13 cellular contexts compared by ENCODE assay signal in genomic region chr3:30232142-30232541, GRCh38.
DNase-seq lines count a peak whose midpoint lies in the region; ATAC-seq and TF ChIP-seq lines count a peak whose summit lies in the region.
"Had no signal": no experiment of that assay in that cellular context is flagged by ENCODE, and none has a peak within 500 bp of the region (broad histone marks: within the 10 kb centered on the region; RNA-seq: fewer than 3 reads in every experiment).

No MANE protein-coding gene starts in this region.

- CTCF ChIA-PET in CD8-positive, alpha-beta T cell (lab: Charles Lee) = no interaction called here

- TF ChIP-seq POLR2A in vagina (IDR thresholded peaks at IDR 0.05) = no peak
- no peak for TF ChIP-seq POLR2A in adrenal gland (IDR thresholded peaks at IDR 0.05)

- no peak overlapping the region for H3K27ac ChIP-seq in mesenchymal stem cell (ENCODE audit: low read length, poor library complexity, severe bottlenecking)
- H3K27ac ChIP-seq in vagina = peak overlapping the region; percentile 65
- H3K27ac ChIP-seq in CD8-positive, alpha-beta T cell (ENCODE audit: low read depth, low read length) = no peak overlapping the region
- H3K27ac ChIP-seq in adrenal gland = peak overlapping the region in 1 of 5 donors; percentile 41

- H2BK120ac ChIP-seq in mesenchymal stem cell (ENCODE audit: low read depth, low read length) = no peak overlapping the region

- H3K9me3 ChIP-seq in mesenchymal stem cell (ENCODE audit: control insufficient read depth, low read length) = no peaks in the 10 kb centered on the region
- no peaks in the 10 kb centered on the region for H3K9me3 ChIP-seq in vagina
- no peaks in the 10 kb centered on the region for H3K9me3 ChIP-seq in CD8-positive, alpha-beta T cell (ENCODE audit: low read length)
- H3K9me3 ChIP-seq in adrenal gland (replicated peaks in 1 of 3) = no peaks in the 10 kb centered on the region
- H3K9me3 ChIP-seq: Peyer's patch had no signal

- H3K36me3 Mint-ChIP-seq in CD8-positive, alpha-beta T cell = no peaks in the 10 kb centered on the region
- H3K36me3 Mint-ChIP-seq: activated naive CD8-positive, alpha-beta T cell had no signal

- no peaks in the 10 kb centered on the region for H3K4me1 ChIP-seq in mesenchymal stem cell (ENCODE audit: control insufficient read depth, insufficient read depth, low read depth, low read length)
- H3K4me1 ChIP-seq in vagina = peaks cover 27% of the 10 kb centered on the region
- H3K4me1 ChIP-seq in CD8-positive, alpha-beta T cell (ENCODE audit: insufficient read depth, low read length) = no peaks in the 10 kb centered on the region
- peaks cover 0 to 21% of the 10 kb centered on the region in 2 donors for H3K4me1 ChIP-seq in adrenal gland (replicated peaks in 1 of 2)
- H3K4me1 ChIP-seq: Peyer's patch had no signal

- no peaks in the 10 kb centered on the region for H3K27me3 Mint-ChIP-seq in CD8-positive, alpha-beta T cell (ENCODE audit: low read depth)
- H3K27me3 Mint-ChIP-seq: activated naive CD8-positive, alpha-beta T cell had no signal

- H4K8ac ChIP-seq in mesenchymal stem cell (ENCODE audit: low read length) = no peak overlapping the region

- no peak overlapping the region for H2AFZ ChIP-seq in mesenchymal stem cell (ENCODE audit: low read depth, low read length)

- H3K4me3 ChIP-seq in mesenchymal stem cell (ENCODE audit: insufficient read depth in 1 of 2, low read depth in 1 of 2, low read length in 2 of 2) (peak overlapping the region in 1 of 2 experiments; percentile 50), vagina (no peak overlapping the region), adrenal gland (no peak overlapping the region)
- H3K4me3 ChIP-seq in CD8-positive, alpha-beta T cell (ENCODE audit: low read depth, low read length) = no peak overlapping the region
- H3K4me3 ChIP-seq: Peyer's patch had no signal

- H2BK15ac ChIP-seq in mesenchymal stem cell (ENCODE audit: low read depth, poor library complexity, severe bottlenecking) = no peak overlapping the region

- H3K27me3 ChIP-seq in mesenchymal stem cell (ENCODE audit: control insufficient read depth in 1 of 2, insufficient read depth in 1 of 2, low read length in 2 of 2) = no peaks in the 10 kb centered on the region
- H3K27me3 ChIP-seq in vagina = no peaks in the 10 kb centered on the region
- H3K27me3 ChIP-seq in CD8-positive, alpha-beta T cell (ENCODE audit: insufficient read depth, low read length) = no peaks in the 10 kb centered on the region
- H3K27me3 ChIP-seq in adrenal gland = no peaks in the 10 kb centered on the region
- H3K27me3 ChIP-seq: Peyer's patch had no signal

- H2BK5ac ChIP-seq in mesenchymal stem cell (ENCODE audit: low read depth, low read length, poor library complexity, severe bottlenecking) = no peak overlapping the region

- H2AK5ac ChIP-seq in mesenchymal stem cell (ENCODE audit: low read length, severe bottlenecking) = no peak overlapping the region

- no peak overlapping the region for H4K91ac ChIP-seq in mesenchymal stem cell (ENCODE audit: low read length)

- no peak overlapping the region for H3K4me3 Mint-ChIP-seq in CD8-positive, alpha-beta T cell
- H3K4me3 Mint-ChIP-seq: activated naive CD8-positive, alpha-beta T cell had no signal

- no peak overlapping the region for H3K23ac ChIP-seq in mesenchymal stem cell (ENCODE audit: low read length in 2 of 2)

- no peak overlapping the region for H3K4me2 ChIP-seq in mesenchymal stem cell (ENCODE audit: low read length, poor library complexity, severe bottlenecking)

- no peaks in the 10 kb centered on the region for H3K79me1 ChIP-seq in mesenchymal stem cell (replicated peaks; ENCODE audit: low read length, poor library complexity, severe bottlenecking)

- peak overlapping the region; percentile 7 to 19 for H3K18ac ChIP-seq in mesenchymal stem cell (ENCODE audit: low read depth in 1 of 2, low read length in 2 of 2)

- peak overlapping the region in 1 of 2 experiments; percentile 58 for H3K4ac ChIP-seq in mesenchymal stem cell (ENCODE audit: low read depth in 1 of 2, low read length in 2 of 2)

- H3K9ac ChIP-seq in mesenchymal stem cell (ENCODE audit: low read length) = peak overlapping the region; percentile 71

- H3K36me3 ChIP-seq in mesenchymal stem cell (ENCODE audit: control insufficient read depth in 1 of 2, insufficient read depth in 2 of 2, low read depth in 1 of 2, low read length in 2 of 2) = no peaks in the 10 kb centered on the region
- no peaks in the 10 kb centered on the region for H3K36me3 ChIP-seq in vagina
- H3K36me3 ChIP-seq in CD8-positive, alpha-beta T cell (ENCODE audit: insufficient read depth, low read length) = no peaks in the 10 kb centered on the region
- H3K36me3 ChIP-seq in adrenal gland (replicated peaks in 1 of 2) = no peaks in the 10 kb centered on the region
- H3K36me3 ChIP-seq: Peyer's patch had no signal

- intact Hi-C loops in Right ventricle myocardium inferior (cut with DNase I) = loop anchor here (5.0 kb wide), 1 partner anchor 55 kb away; no protein-coding TSS in a partner anchor
- intact Hi-C loops in cardiac septum (cut with DNase I) = loop anchor here (2.0 to 10.0 kb wide), 3 partner anchors 55 to 373 kb away; partner anchors contain the start of gene TGFBR2
- intact Hi-C loops in vagina (cut with DNase I) = loop anchor here (10.0 kb wide), 1 partner anchor 273 kb away; no protein-coding TSS in a partner anchor
- intact Hi-C loops in CD8-positive, alpha-beta T cell (cut with DNase I, micrococcal nuclease) = no loop called here
- intact Hi-C loops in adrenal gland (cut with DNase I) = no loop called here

- DNase-seq in Right ventricle myocardium inferior (ENCODE audit: missing footprints) (no peak), cardiac septum (ENCODE audit: low spot score) (no peak), dermis blood vessel endothelial cell (peak; percentile 58), mesenchymal stem cell (peak; percentile 89), vagina (ENCODE audit: extremely low spot score in 2 of 2) (peak in 1 of 2 donors; percentile 87), adrenal gland (no peak)
- DNase-seq in CD8-positive, alpha-beta T cell = no peak
- DNase-seq: activated CD4-positive, CD25-positive, alpha-beta regulatory T cell treated with anti-CD3 and anti-CD28 coated beads, Interleukin-2, amount 50 U/mL, for 72 hours; NCI-H1694; Peyer's patch; stimulated activated CD8-positive, alpha-beta memory T cell treated with anti-CD3 and anti-CD28 coated beads, Interleukin-4, amount 100 ng/mL, for 48 hours had no signal

- WGBS in mesenchymal stem cell = 61% methylated on average over 4 of the region's 5 CpGs
- WGBS in adrenal gland, 4 donors = 65 to 77% (median 74%) methylated on average over 5 of the region's 5 CpGs

- POLR2A ChIA-PET in CD8-positive, alpha-beta T cell (lab: Charles Lee) = no interaction called here

- peak; percentile 55 for ATAC-seq in Right ventricle myocardium inferior
- no peak for ATAC-seq in CD8-positive, alpha-beta T cell
- ATAC-seq in GM21723 (IDR thresholded peaks at IDR 0.05; ENCODE audit: unreplicated experiment) = no peak

- H3K27ac Mint-ChIP-seq in CD8-positive, alpha-beta T cell = no peak overlapping the region
- H3K27ac Mint-ChIP-seq: activated naive CD8-positive, alpha-beta T cell had no signal

- no peaks in the 10 kb centered on the region for H3K9me3 Mint-ChIP-seq in CD8-positive, alpha-beta T cell

- H3K4me1 Mint-ChIP-seq in CD8-positive, alpha-beta T cell (ENCODE audit: low read depth) = peaks cover 9% of the 10 kb centered on the region

- TF ChIP-seq CTCF in vagina (IDR thresholded peaks at IDR 0.05) (no peak), adrenal gland (IDR thresholded peaks at IDR 0.05) (no peak)
- TF ChIP-seq CTCF in CD8-positive, alpha-beta T cell (IDR thresholded peaks at IDR 0.05) = no peak

- H2BK12ac ChIP-seq in mesenchymal stem cell (ENCODE audit: low read length in 2 of 2) = no peak overlapping the region

- H3K14ac ChIP-seq in mesenchymal stem cell (ENCODE audit: low read length in 2 of 2) = no peak overlapping the region

Comparison
In these comparisons a context has a peak if more than half of its experiments do, and no peak if none do; other contexts are left out.
1. DNase-seq: peak in dermis blood vessel endothelial cell (single experiment) and mesenchymal stem cell (single experiment); none in Right ventricle myocardium inferior (single experiment), cardiac septum (single experiment), CD8-positive, alpha-beta T cell (0 of 7) and adrenal gland (0 of 7).
2. intact Hi-C loops: an anchor here in Right ventricle myocardium inferior (5.0 kb wide), cardiac septum (2.0 to 10.0 kb wide) and vagina (10.0 kb wide); none called in CD8-positive, alpha-beta T cell and adrenal gland.